In genomic region chr9:94108584-94108983, GRCh38 we compare ENCODE assay signal across 19 cellular contexts. TPM values are rescaled to one million over a fixed set of nuclear protein-coding genes. Genes with fewer than 3 reads are reported as not detected.
DNase-seq lines count a peak whose midpoint lies in the region; ATAC-seq and TF ChIP-seq lines count a peak whose summit lies in the region.
"Had no signal": no experiment of that assay in that cellular context is flagged by ENCODE, and none has a peak within 500 bp of the region (broad histone marks: within the 10 kb centered on the region; RNA-seq: fewer than 3 reads in every experiment).

No MANE protein-coding gene starts in this region.

- intact Hi-C loops in left ventricle myocardium superior (cut with micrococcal nuclease) = no loop called here

- TF ChIP-seq CTCF in nephron progenitor cell (IDR thresholded peaks at IDR 0.05) = no peak

- H3K27ac ChIP-seq in caudate nucleus (ENCODE audit: low read depth, low read length) = peak overlapping the region; percentile 17
- H3K27ac ChIP-seq: adrenal gland had no signal

- no peak overlapping the region for H3K27ac Mint-ChIP-seq in nephron progenitor cell
- H3K27ac Mint-ChIP-seq: naive thymus-derived CD4-positive, alpha-beta T cell had no signal

- H3K9me3 Mint-ChIP-seq in nephron progenitor cell = peaks cover 7% of the 10 kb centered on the region
- H3K9me3 Mint-ChIP-seq: activated T-cell treated with anti-CD3 and anti-CD28 coated beads, Interleukin-2, amount 50 U/mL, for 4 hours had no signal

- no peaks in the 10 kb centered on the region for H3K27me3 Mint-ChIP-seq in nephron progenitor cell (ENCODE audit: low read depth, poor library complexity)
- H3K27me3 Mint-ChIP-seq: naive thymus-derived CD4-positive, alpha-beta T cell had no signal

- H3K4me1 Mint-ChIP-seq in nephron progenitor cell = peaks cover 9% of the 10 kb centered on the region

- H3K4me3 Mint-ChIP-seq in nephron progenitor cell = no peak overlapping the region
- H3K4me3 Mint-ChIP-seq: activated T-cell treated with anti-CD3 and anti-CD28 coated beads, Interleukin-2, amount 50 U/mL, for 4 hours; naive thymus-derived CD4-positive, alpha-beta T cell had no signal

- peak; percentile 95 for ATAC-seq in left ventricle myocardium superior
- ATAC-seq: activated T-cell treated with anti-CD3 and anti-CD28 coated beads, Interleukin-2, amount 50 U/mL, for 4 hours; naive thymus-derived CD4-positive, alpha-beta T cell; PC-3 had no signal

- DNase-seq in LHCN-M2 (ENCODE audit: low read depth) = peak; percentile 44
- peak in 6 of 61 donors; percentile 2 to 46 (median 10) for DNase-seq in caudate nucleus (lab: John Stamatoyannopoulos, UW)
- peak; percentile 72 for DNase-seq in left ventricle myocardium superior
- DNase-seq in superior temporal gyrus (ENCODE audit: extremely low spot score) = peak; percentile 30
- DNase-seq in stimulated activated CD4-positive, alpha-beta T cell treated with anti-CD3 and anti-CD28 coated beads, Interleukin-4, amount 100 ng/mL, for 4 hours = no peak
- DNase-seq in stimulated activated CD4-positive, alpha-beta T cell treated with anti-CD3 and anti-CD28 coated beads, Interleukin-4, amount 100 ng/mL, for 24 hours = no peak
- no peak for DNase-seq in nephron progenitor cell
- no peak for DNase-seq in HUDEP-2 (lab: John Stamatoyannopoulos, UW; ENCODE audit: unreplicated experiment in 76 of 76)
- DNase-seq: activated CD4-positive, alpha-beta T cell treated with anti-CD3 and anti-CD28 coated beads for 48 hours; activated T-cell treated with anti-CD3 and anti-CD28 coated beads, Interleukin-2, amount 50 U/mL, for 4 hours; adrenal gland; glutamatergic neuron; Karpas-422; kidney glomerular epithelial cell; naive thymus-derived CD4-positive, alpha-beta T cell; NCI-H1694; NCI-H524; PC-3; stimulated activated naive CD4-positive, alpha-beta T cell treated with Interleukin-2 at 50 U/mL for 16 hours had no signal

- H3K36me3 Mint-ChIP-seq in nephron progenitor cell (ENCODE audit: low read depth) = peaks cover 22% of the 10 kb centered on the region

RNA-seq across cellular contexts. Expression of gene PTPDC1, which starts 24.3 kb away (rescaled TPM):
- total RNA-seq in LHCN-M2 (2014; rRNA removed) = 11.5 and 13.6 TPM in 2 replicates
- 2.3 TPM for polyA plus RNA-seq in LHCN-M2 (2012)
- total RNA-seq in left ventricle myocardium superior = 8.3 TPM

Comparison
In these comparisons a context has a peak if more than half of its experiments do, and no peak if none do; other contexts are left out.
1. DNase-seq: peak in LHCN-M2 (single experiment), left ventricle myocardium superior (single experiment) and superior temporal gyrus (single experiment); none in stimulated activated CD4-positive, alpha-beta T cell treated with anti-CD3 and anti-CD28 coated beads, Interleukin-4, amount 100 ng/mL, for 4 hours (0 of 2), stimulated activated CD4-positive, alpha-beta T cell treated with anti-CD3 and anti-CD28 coated beads, Interleukin-4, amount 100 ng/mL, for 24 hours (single experiment), nephron progenitor cell (single experiment) and HUDEP-2 (0 of 76).